ENCODE assay signal across 1 cellular context in genomic region chr12:49537231-49537708, GRCh38.
TF ChIP-seq lines count a peak whose summit lies in the region.

No MANE protein-coding gene starts in this region.

TF ChIP-seq in H1, 55 proteins besides CTCF, POLR2A, EP300 and RAD21:
- TF ChIP-seq POLR2AphosphoS5 (IDR thresholded peaks at IDR 0.05; ENCODE audit: low read depth, low read length) (no peak), SIRT6 (IDR thresholded peaks at IDR 0.05; ENCODE audit: low read length) (no peak), SP4 (IDR thresholded peaks at IDR 0.05; ENCODE audit: low read length) (no peak), SIX5 (IDR thresholded peaks at IDR 0.05; ENCODE audit: low read depth, low read length) (no peak), GABPA (IDR thresholded peaks at IDR 0.05; ENCODE audit: borderline replicate concordance, insufficient read depth, low read length) (no peak), MAFK (IDR thresholded peaks at IDR 0.05; ENCODE audit: low read depth, low read length) (no peak), CHD2 (IDR thresholded peaks at IDR 0.05; ENCODE audit: low read length) (no peak), SUZ12 (IDR thresholded peaks at IDR 0.05; ENCODE audit: low read length) (no peak), BCL11A (IDR thresholded peaks at IDR 0.05; ENCODE audit: low read depth in 2 of 2, low read length in 2 of 2) (no peak), SIN3A (conservative IDR thresholded peaks at IDR 0.05 in 1 of 2, IDR thresholded peaks at IDR 0.05 in 1 of 2; ENCODE audit: low read depth in 1 of 2, low read length in 2 of 2) (no peak), NANOG (IDR thresholded peaks at IDR 0.05; ENCODE audit: insufficient read depth, low read depth, low read length, poor library complexity, severe bottlenecking) (no peak), PHF8 (conservative IDR thresholded peaks at IDR 0.05; ENCODE audit: low read depth, low read length) (no peak), RBBP5 (IDR thresholded peaks at IDR 0.05; ENCODE audit: borderline replicate concordance, low read depth, low read length) (no peak), BRCA1 (IDR thresholded peaks at IDR 0.05; ENCODE audit: low read depth, low read length) (no peak), JUN (IDR thresholded peaks at IDR 0.05; ENCODE audit: low read depth, low read length) (no peak), BACH1 (IDR thresholded peaks at IDR 0.05; ENCODE audit: low read length) (no peak)
